In genomic region chr12:96444403-96444802, GRCh38 we compare ENCODE assay signal across 1 cellular context.
TF ChIP-seq lines count a peak whose summit lies in the region.

No MANE protein-coding gene starts in this region.

TF ChIP-seq in K562, 482 proteins besides CTCF, POLR2A, EP300 and RAD21:
- TF ChIP-seq ZNF324 (CRISPR knock-in tag; IDR thresholded peaks at IDR 0.05) (no peak), ZNF121 (CRISPR knock-in tag; conservative IDR thresholded peaks at IDR 0.05) (no peak), MLLT1 (IDR thresholded peaks at IDR 0.05) (no peak), STAT6 (CRISPR knock-in tag; IDR thresholded peaks at IDR 0.05) (no peak), EP400 (IDR thresholded peaks at IDR 0.05) (no peak), CEBPB (tag; IDR thresholded peaks at IDR 0.05) (peak; percentile 53; the same call in 1 of the 2 replicates), HOXB6 (CRISPR knock-in tag; IDR thresholded peaks at IDR 0.05; ENCODE audit: borderline replicate concordance) (no peak), SMARCA4 (IDR thresholded peaks at IDR 0.05) (no peak), SIN3B (IDR thresholded peaks at IDR 0.05; ENCODE audit: low read depth) (no peak), ZNF740 (CRISPR knock-in tag; IDR thresholded peaks at IDR 0.05) (no peak), ZNF740 (tag; IDR thresholded peaks at IDR 0.05) (no peak), CEBPG (CRISPR knock-in tag; IDR thresholded peaks at IDR 0.05) (no peak), CEBPG (tag; conservative IDR thresholded peaks at IDR 0.05 in 1 of 2, IDR thresholded peaks at IDR 0.05 in 1 of 2) (peak in 1 of 2 experiments; percentile 54; a peak in 2 of 4 replicates), KLF10 (CRISPR knock-in tag; IDR thresholded peaks at IDR 0.05) (no peak)
